1 cellular context compared by ENCODE assay signal in genomic region chr2:238230699-238231098, GRCh38.
TF ChIP-seq lines count a peak whose summit lies in the region.

No MANE protein-coding gene starts in this region.

TF ChIP-seq in H1, 55 proteins besides CTCF, POLR2A, EP300 and RAD21:
- TF ChIP-seq USF2 (IDR thresholded peaks at IDR 0.05; ENCODE audit: low read length) (no peak), KDM1A (IDR thresholded peaks at IDR 0.05; ENCODE audit: borderline replicate concordance, low read length) (no peak), BRCA1 (IDR thresholded peaks at IDR 0.05; ENCODE audit: low read depth, low read length) (no peak), SIRT6 (IDR thresholded peaks at IDR 0.05; ENCODE audit: low read length) (no peak), SP4 (IDR thresholded peaks at IDR 0.05; ENCODE audit: low read length) (no peak), RNF2 (IDR thresholded peaks at IDR 0.05; ENCODE audit: borderline replicate concordance, low read depth, low read length, missing control alignments, poor library complexity, severe bottlenecking) (no peak), JUN (IDR thresholded peaks at IDR 0.05; ENCODE audit: low read depth, low read length) (no peak), ATF3 (IDR thresholded peaks at IDR 0.05; ENCODE audit: insufficient read depth, low read depth, low read length) (no peak), SP2 (IDR thresholded peaks at IDR 0.05; ENCODE audit: low read length) (no peak), SRF (IDR thresholded peaks at IDR 0.05; ENCODE audit: low read depth, low read length) (no peak), EZH2 (IDR thresholded peaks at IDR 0.05; ENCODE audit: low read depth, low read length, severe bottlenecking) (no peak), CBX8 (IDR thresholded peaks at IDR 0.05; ENCODE audit: borderline replicate concordance, low read depth, low read length) (no peak), E2F6 (IDR thresholded peaks at IDR 0.05) (no peak), NANOG (IDR thresholded peaks at IDR 0.05; ENCODE audit: insufficient read depth, low read depth, low read length, poor library complexity, severe bottlenecking) (no peak)
